ENCODE assay signal across 8 cellular contexts in the genomic region with DNA sequence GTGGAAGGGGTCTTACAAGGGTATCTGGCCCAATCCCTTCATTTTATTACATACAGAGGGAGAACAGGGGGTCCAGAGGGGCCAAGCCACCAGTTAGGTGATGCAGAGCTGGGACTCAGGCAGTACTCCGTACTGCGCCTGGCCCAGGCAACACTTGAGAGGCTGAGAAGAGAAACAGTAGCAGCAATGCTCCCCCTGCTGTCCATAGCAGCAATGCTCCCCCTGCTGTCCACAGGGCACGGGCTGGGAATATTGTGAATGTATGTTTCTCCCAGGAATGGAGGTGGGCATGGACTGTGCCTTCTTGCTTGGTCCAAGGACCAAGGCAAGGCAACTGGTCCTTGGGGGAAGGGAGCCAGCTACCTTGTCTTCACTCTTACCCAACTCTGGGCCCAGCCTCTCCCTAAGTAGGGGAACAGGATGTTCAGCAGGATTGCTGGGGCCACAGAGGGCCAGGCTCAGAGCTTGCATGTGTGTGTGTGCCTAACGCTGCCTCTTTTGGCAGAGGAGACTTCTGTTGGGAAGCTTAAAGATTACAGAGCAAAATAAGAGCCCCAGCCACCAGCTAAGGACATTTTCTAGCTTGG. TPM values are rescaled to one million over a fixed set of nuclear protein-coding genes. Genes with fewer than 3 reads are reported as not detected.
DNase-seq lines count a peak whose midpoint lies in the region; ATAC-seq and TF ChIP-seq lines count a peak whose summit lies in the region.

No MANE protein-coding gene starts in this region.

- peak; percentile 53 to 63 for ATAC-seq in left cardiac atrium
- ATAC-seq in HG02981 (IDR thresholded peaks at IDR 0.05; ENCODE audit: unreplicated experiment): no peak

- no peak overlapping the region for H3K4me3 Mint-ChIP-seq in activated naive CD8-positive, alpha-beta T cell treated with anti-CD3 and anti-CD28 coated beads for 36 hours

- H3K36me3 Mint-ChIP-seq in activated naive CD8-positive, alpha-beta T cell treated with anti-CD3 and anti-CD28 coated beads for 36 hours: peaks cover 8% of the 10 kb centered on the region

- intact Hi-C loops in left cardiac atrium (cut with DNase I): no loop called here

- H3K27me3 Mint-ChIP-seq in activated naive CD8-positive, alpha-beta T cell treated with anti-CD3 and anti-CD28 coated beads for 36 hours: no peaks in the 10 kb centered on the region

- H3K4me1 Mint-ChIP-seq in activated naive CD8-positive, alpha-beta T cell treated with anti-CD3 and anti-CD28 coated beads for 36 hours: peaks cover 40% of the 10 kb centered on the region

- no peaks in the 10 kb centered on the region for H3K9me3 Mint-ChIP-seq in activated naive CD8-positive, alpha-beta T cell treated with anti-CD3 and anti-CD28 coated beads for 36 hours

- TF ChIP-seq CTCF in AG09319 (IDR thresholded peaks at IDR 0.05; ENCODE audit: low read depth, low read length): peak; percentile 73
- peak; percentile 67 for TF ChIP-seq CTCF in GM12873 (IDR thresholded peaks at IDR 0.05; ENCODE audit: insufficient read depth, low read depth, low read length, missing control alignments)

- DNase-seq in AG09319 (ENCODE audit: extremely low read depth, low read depth): no peak
- peak; percentile 13 for DNase-seq in NCI-H774 (lab: John Stamatoyannopoulos, UW)
- no peak for DNase-seq in activated naive CD8-positive, alpha-beta T cell treated with anti-CD3 and anti-CD28 coated beads for 36 hours
- DNase-seq in left cardiac atrium: peak; percentile 50
- peak; percentile 26 for DNase-seq in retina
- no peak for DNase-seq in T-helper 9 cell

- H3K27ac Mint-ChIP-seq in activated naive CD8-positive, alpha-beta T cell treated with anti-CD3 and anti-CD28 coated beads for 36 hours: peak overlapping the region; percentile 92

RNA-seq across cellular contexts. Expression of a gene that starts 14.8 kb away (rescaled TPM):
- not detected for total RNA-seq in activated naive CD8-positive, alpha-beta T cell treated with anti-CD3 and anti-CD28 coated beads for 36 hours
- total RNA-seq in left cardiac atrium: not detected

RNA-seq across cellular contexts. Expression of a gene that starts 22.5 kb away (rescaled TPM):
- total RNA-seq in activated naive CD8-positive, alpha-beta T cell treated with anti-CD3 and anti-CD28 coated beads for 36 hours: 100 to 1,000 TPM; 172 to 179 TPM
- total RNA-seq in left cardiac atrium: 10 to 100 TPM; 40.1 to 59.7 TPM

RNA-seq across cellular contexts. Expression of a gene that starts 29.1 kb away (rescaled TPM):
- total RNA-seq in activated naive CD8-positive, alpha-beta T cell treated with anti-CD3 and anti-CD28 coated beads for 36 hours: 10 to 100 TPM; 27.2 to 27.4 TPM
- 10 to 100 TPM; 46.9 to 53.2 TPM for total RNA-seq in left cardiac atrium

Comparison
In these comparisons a context has a peak if more than half of its experiments do, and no peak if none do; other contexts are left out.
1. DNase-seq: peak in NCI-H774 (single experiment), left cardiac atrium (single experiment) and retina (single experiment); none in AG09319 (single experiment), activated naive CD8-positive, alpha-beta T cell treated with anti-CD3 and anti-CD28 coated beads for 36 hours (single experiment) and T-helper 9 cell (single experiment).